33 cellular contexts compared by ENCODE assay signal in the genomic region with DNA sequence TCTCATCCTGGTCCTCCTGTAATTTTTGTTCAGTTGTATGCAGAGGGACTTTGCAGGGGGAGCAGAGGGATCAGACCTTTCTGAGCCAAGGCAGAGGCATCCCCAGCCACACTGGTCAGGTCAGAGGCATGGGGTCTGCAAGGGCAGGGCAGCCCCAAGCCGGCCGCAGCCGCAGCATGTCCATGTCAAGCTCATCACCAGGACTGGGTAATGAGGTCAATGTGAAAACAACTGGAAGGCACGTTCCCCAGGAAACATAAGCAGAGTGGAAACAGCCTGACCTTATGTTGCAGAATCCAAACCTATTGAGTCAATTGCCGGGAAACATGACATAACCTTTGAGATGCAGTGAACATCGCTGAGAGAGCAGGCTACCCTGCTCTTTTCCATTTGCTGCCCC.
"Had no signal": no experiment of that assay in that cellular context is flagged by ENCODE, and none has a peak within 500 bp of the region (broad histone marks: within the 10 kb centered on the region; RNA-seq: fewer than 3 reads in every experiment).

No MANE protein-coding gene starts in this region.

- H3K4me3 ChIP-seq: MG63 had no signal

- DNase-seq: Karpas-422, Kasumi-1, MG63, MM.1S, NCI-H1048, NCI-H1092, NCI-H1092 treated with DMSO at 0.1 percent for 48 hours, NCI-H1105, NCI-H1105 treated with DMSO at 0.1 percent for 48 hours, NCI-H1417, NCI-H1417 treated with DMSO at 0.1 percent for 48 hours, NCI-H1436, NCI-H1436 treated with DMSO at 0.1 percent for 48 hours, NCI-H146, NCI-H1694, NCI-H1694 treated with DMSO at 0.1 percent for 48 hours, NCI-H187, NCI-H187 treated with DMSO at 0.1 percent for 48 hours, NCI-H1930, NCI-H2029, NCI-H2029 treated with DMSO at 0.1 percent for 48 hours, NCI-H2081, NCI-H2081 treated with DMSO at 0.1 percent for 48 hours, NCI-H2107, NCI-H2171, NCI-H2171 treated with DMSO at 0.1 percent for 48 hours, NCI-H2227 treated with DMSO at 0.1 percent for 48 hours, NCI-H226, NCI-H345, NCI-H446, NCI-H446 treated with DMSO at 0.1 percent for 48 hours, NCI-H510A had no signal

- H3K27ac ChIP-seq: KMS-11 had no signal

- H3K9me3 ChIP-seq: MG63 had no signal

- H3K36me3 ChIP-seq: MG63 had no signal
